In genomic region chr2:20094142-20094792, GRCh38 we compare ENCODE assay signal across 16 cellular contexts. TPM values are rescaled to one million over a fixed set of nuclear protein-coding genes. Genes with fewer than 3 reads are reported as not detected.
DNase-seq lines count a peak whose midpoint lies in the region; ATAC-seq and TF ChIP-seq lines count a peak whose summit lies in the region.
"Had no signal": no experiment of that assay in that cellular context is flagged by ENCODE, and none has a peak within 500 bp of the region (broad histone marks: within the 10 kb centered on the region; RNA-seq: fewer than 3 reads in every experiment).

No MANE protein-coding gene starts in this region.

- H2AK5ac ChIP-seq in IMR-90 (ENCODE audit: low read depth, low read length) = peak overlapping the region; percentile 86
- peak overlapping the region; percentile 42 for H2AK5ac ChIP-seq in mesenchymal stem cell (ENCODE audit: low read length, severe bottlenecking)

- H3K4me3 Mint-ChIP-seq in activated T-helper 17 cell treated with anti-CD3 and anti-CD28 coated beads, Interleukin-2, amount 50 U/mL, for 72 hours = no peak overlapping the region
- H3K4me3 Mint-ChIP-seq: activated naive CD8-positive, alpha-beta T cell; stimulated activated memory B cell treated with anti-CD40 and anti-IgM and Interleukin-4, amounts not matched to agents 10 μg/mL and 1 μg/mL and 100 μg/mL, for 72 hours had no signal

- peak overlapping the region; percentile 96 for H2BK20ac ChIP-seq in IMR-90 (ENCODE audit: low read depth, low read length)

- H3K23ac ChIP-seq in IMR-90 (ENCODE audit: low read depth, low read length) (peak overlapping the region; percentile 57), mesenchymal stem cell (ENCODE audit: low read length in 2 of 2) (no peak overlapping the region)

- BruUV-seq in IMR-90 (replicated peaks; lab: Mats Ljungman, UMichigan) = no TSS peak

- H2BK12ac ChIP-seq in mesenchymal stem cell (ENCODE audit: low read length in 2 of 2) = peak overlapping the region; percentile 34 to 95

- H3K4me1 ChIP-seq in IMR-90 (ENCODE audit: control insufficient read depth, insufficient read depth, low read length) (peaks cover 40% of the 10 kb centered on the region), mesenchymal stem cell (ENCODE audit: control insufficient read depth, insufficient read depth, low read depth, low read length) (peaks cover 32% of the 10 kb centered on the region), smooth muscle cell (ENCODE audit: low read depth) (peaks cover 6% of the 10 kb centered on the region)

- H3K79me1 ChIP-seq in IMR-90 (ENCODE audit: low read depth in 1 of 2, low read length in 2 of 2) (peaks cover 4 to 8% of the 10 kb centered on the region in 2 experiments; a peak in 2 of 4 replicates), mesenchymal stem cell (replicated peaks; ENCODE audit: low read length, poor library complexity, severe bottlenecking) (peaks cover 5% of the 10 kb centered on the region)

- in situ Hi-C loops in IMR-90 (cut with MboI; ENCODE audit: low sequenced_read_pairs) = loop anchor here (5.0 kb wide), 1 partner anchor 132 kb away; no protein-coding TSS in a partner anchor

- CTCF ChIA-PET in IMR-90 (lab: Yijun Ruan, JAX) = interaction anchor here (0.6 to 3.4 kb wide), 8 partner anchors 13 to 151 kb away, joined by 3 to 26 read pairs (median 4); no protein-coding TSS in a partner anchor

- H3K14ac ChIP-seq in IMR-90 (replicated peaks; ENCODE audit: low read depth, low read length) = peak overlapping the region; percentile 89
- peak overlapping the region in 1 of 2 experiments; percentile 50 for H3K14ac ChIP-seq in mesenchymal stem cell (ENCODE audit: low read length in 2 of 2)

- no peaks in the 10 kb centered on the region for H3K36me3 Mint-ChIP-seq in activated T-helper 17 cell treated with anti-CD3 and anti-CD28 coated beads, Interleukin-2, amount 50 U/mL, for 72 hours (ENCODE audit: low read depth)
- H3K36me3 Mint-ChIP-seq: activated naive CD8-positive, alpha-beta T cell; stimulated activated memory B cell treated with anti-CD40 and anti-IgM and Interleukin-4, amounts not matched to agents 10 μg/mL and 1 μg/mL and 100 μg/mL, for 72 hours had no signal

- H3K4ac ChIP-seq in IMR-90 (ENCODE audit: low read depth, low read length) (peak overlapping the region; percentile 97), mesenchymal stem cell (ENCODE audit: low read depth in 1 of 2, low read length in 2 of 2) (peak overlapping the region; percentile 52 to 57)

- no peaks in the 10 kb centered on the region for H3K36me3 ChIP-seq in IMR-90 (ENCODE audit: control insufficient read depth, insufficient read depth, low read length)
- H3K36me3 ChIP-seq in mesenchymal stem cell (ENCODE audit: control insufficient read depth in 1 of 2, insufficient read depth in 2 of 2, low read depth in 1 of 2, low read length in 2 of 2) = no peaks in the 10 kb centered on the region
- H3K36me3 ChIP-seq in smooth muscle cell (ENCODE audit: low read depth) = no peaks in the 10 kb centered on the region
- H3K36me3 ChIP-seq: SJCRH30 had no signal

- H3K9me3 Mint-ChIP-seq in activated T-helper 17 cell treated with anti-CD3 and anti-CD28 coated beads, Interleukin-2, amount 50 U/mL, for 72 hours = no peaks in the 10 kb centered on the region
- H3K9me3 Mint-ChIP-seq: stimulated activated memory B cell treated with anti-CD40 and anti-IgM and Interleukin-4, amounts not matched to agents 10 μg/mL and 1 μg/mL and 100 μg/mL, for 72 hours had no signal

- H3K27ac ChIP-seq in IMR-90 (ENCODE audit: insufficient read depth, low read length) (peak overlapping the region; percentile 95), mesenchymal stem cell (ENCODE audit: low read length, poor library complexity, severe bottlenecking) (no peak overlapping the region), smooth muscle cell (ENCODE audit: low read depth) (no peak overlapping the region)
- H3K27ac ChIP-seq: body of pancreas, SJCRH30 had no signal

- H3K18ac ChIP-seq in IMR-90 (ENCODE audit: low read depth, low read length) (peak overlapping the region; percentile 94), mesenchymal stem cell (ENCODE audit: low read depth in 1 of 2, low read length in 2 of 2) (peak overlapping the region; percentile 67 to 85)

- 88% methylated on average over 3 of the region's 5 CpGs; no CpG with 5 or more reads in 1 of the 2 experiments for WGBS in IMR-90 (ENCODE audit: extremely low coverage in 2 of 2, insufficient read length in 1 of 2), 2 experiments
- 92% methylated on average over 5 of the region's 5 CpGs for WGBS in mesenchymal stem cell
- 85% methylated on average over 5 of the region's 5 CpGs for WGBS in smooth muscle cell (ENCODE audit: low lambda C conversion rate)

- peak overlapping the region; percentile 97 for H2BK120ac ChIP-seq in IMR-90 (ENCODE audit: low read depth, low read length)
- H2BK120ac ChIP-seq in mesenchymal stem cell (ENCODE audit: low read depth, low read length) = peak overlapping the region; percentile 87

- peak overlapping the region; percentile 28; the same call in 1 of the 2 replicates for H3K56ac ChIP-seq in IMR-90 (ENCODE audit: extremely low read depth, insufficient read depth, low read length)

- no peaks in the 10 kb centered on the region for H3K4me1 Mint-ChIP-seq in activated T-helper 17 cell treated with anti-CD3 and anti-CD28 coated beads, Interleukin-2, amount 50 U/mL, for 72 hours
- H3K4me1 Mint-ChIP-seq: stimulated activated memory B cell treated with anti-CD40 and anti-IgM and Interleukin-4, amounts not matched to agents 10 μg/mL and 1 μg/mL and 100 μg/mL, for 72 hours had no signal

- peaks cover 25% of the 10 kb centered on the region for H3K27me3 Mint-ChIP-seq in activated T-helper 17 cell treated with anti-CD3 and anti-CD28 coated beads, Interleukin-2, amount 50 U/mL, for 72 hours

- no peaks in the 10 kb centered on the region for H3F3A ChIP-seq in smooth muscle cell (ENCODE audit: low read depth)

- H4K91ac ChIP-seq in IMR-90 (ENCODE audit: insufficient read depth, low read depth, low read length) (peak overlapping the region; percentile 94), mesenchymal stem cell (ENCODE audit: low read length) (peak overlapping the region; percentile 52)

- no peak for DNase-seq in IMR-90
- no peak for DNase-seq in mesenchymal stem cell
- DNase-seq in smooth muscle cell (lab: John Stamatoyannopoulos, UW; ENCODE audit: unreplicated experiment) = no peak
- DNase-seq in NCI-H1105 treated with DMSO at 0.1 percent for 48 hours (lab: John Stamatoyannopoulos, UW) = no peak
- DNase-seq: activated CD8-positive, alpha-beta memory T cell treated with anti-CD3 and anti-CD28 coated beads for 24 hours; AML-193; midbrain; NCI-H2227 treated with DMSO at 0.1 percent for 48 hours; retina had no signal

- TF ChIP-seq POLR2A in IMR-90 (IDR thresholded peaks at IDR 0.05; ENCODE audit: low read depth, low read length) = no peak

- H3K79me2 ChIP-seq in smooth muscle cell (ENCODE audit: low read depth) = no peaks in the 10 kb centered on the region

- H2AK9ac ChIP-seq in IMR-90 (replicated peaks; ENCODE audit: low read depth, low read length, poor library complexity) = peak overlapping the region; percentile 86

- H4K8ac ChIP-seq in IMR-90 (ENCODE audit: low read depth in 2 of 2, low read length in 2 of 2) (peak overlapping the region; percentile 60 to 81), mesenchymal stem cell (ENCODE audit: low read length) (peak overlapping the region; percentile 33)

- POLR2A ChIA-PET in IMR-90 (lab: Charles Lee; ENCODE audit: unreplicated experiment) = interaction anchor here (1.8 kb wide), 1 partner anchor 43 kb away, joined by 7 read pairs; the partner anchor contains the start of gene LAPTM4A

- H3K9ac ChIP-seq in IMR-90 (ENCODE audit: low read depth, low read length) (peak overlapping the region; percentile 40), mesenchymal stem cell (ENCODE audit: low read length) (peak overlapping the region; percentile 85), smooth muscle cell (ENCODE audit: low read depth) (no peak overlapping the region)

- peaks cover 26% of the 10 kb centered on the region for H3K9me1 ChIP-seq in IMR-90 (ENCODE audit: insufficient read depth, low read length)

- H3K4me2 ChIP-seq in IMR-90 (ENCODE audit: low read depth, low read length) = peak overlapping the region; percentile 43
- no peak overlapping the region for H3K4me2 ChIP-seq in mesenchymal stem cell (ENCODE audit: low read length, poor library complexity, severe bottlenecking)
- no peak overlapping the region for H3K4me2 ChIP-seq in smooth muscle cell

- H2BK5ac ChIP-seq in IMR-90 (ENCODE audit: low read depth, low read length, poor library complexity, severe bottlenecking) (peak overlapping the region; percentile 92), mesenchymal stem cell (ENCODE audit: low read depth, low read length, poor library complexity, severe bottlenecking) (no peak overlapping the region)

- no peak for TF ChIP-seq RAD21 in IMR-90 (IDR thresholded peaks at IDR 0.05; ENCODE audit: low read length)

- no peaks in the 10 kb centered on the region for H3K9me3 ChIP-seq in IMR-90 (ENCODE audit: control insufficient read depth, insufficient read depth, low read length)
- no peaks in the 10 kb centered on the region for H3K9me3 ChIP-seq in mesenchymal stem cell (ENCODE audit: control insufficient read depth, low read length)
- H3K9me3 ChIP-seq in smooth muscle cell (replicated peaks; ENCODE audit: low read depth) = no peaks in the 10 kb centered on the region
- H3K9me3 ChIP-seq: body of pancreas, SJCRH30 had no signal

- intact Hi-C loops in IMR-90 (cut with micrococcal nuclease) = loop anchor here (2.0 to 10.0 kb wide), 3 partner anchors 45 to 229 kb away; no protein-coding TSS in a partner anchor

- H2AFZ ChIP-seq in IMR-90 (replicated peaks; ENCODE audit: low read length, poor library complexity) = peak overlapping the region; percentile 78
- peak overlapping the region; percentile 65 for H2AFZ ChIP-seq in mesenchymal stem cell (ENCODE audit: low read depth, low read length)
- H2AFZ ChIP-seq in smooth muscle cell (ENCODE audit: low read depth) = peak overlapping the region; percentile 15

- peak overlapping the region; percentile 86 for H4K5ac ChIP-seq in IMR-90 (ENCODE audit: low read depth, low read length)

- dilution Hi-C loops in IMR-90 (cut with HindIII; ENCODE audit: low sequenced_read_pairs, unreplicated experiment) = no loop called here

- H3K4me3 ChIP-seq in IMR-90 (ENCODE audit: insufficient read depth, low read depth, low read length) = no peak overlapping the region
- peak overlapping the region in 1 of 2 experiments; percentile 9 for H3K4me3 ChIP-seq in mesenchymal stem cell (ENCODE audit: insufficient read depth in 1 of 2, low read depth in 1 of 2, low read length in 2 of 2)
- H3K4me3 ChIP-seq in smooth muscle cell = no peak overlapping the region
- H3K4me3 ChIP-seq: body of pancreas, SJCRH30 had no signal

- H2BK15ac ChIP-seq in IMR-90 (ENCODE audit: low read depth, low read length) = peak overlapping the region; percentile 77; the same call in 2 of the 3 replicates
- H2BK15ac ChIP-seq in mesenchymal stem cell (ENCODE audit: low read depth, poor library complexity, severe bottlenecking) = peak overlapping the region; percentile 83

- peak; percentile 4 for ATAC-seq in IMR-90 (ENCODE audit: low read depth)
- peak; percentile 37 for ATAC-seq in activated T-helper 17 cell treated with anti-CD3 and anti-CD28 coated beads, Interleukin-2, amount 50 U/mL, for 72 hours (replicated peaks)
- no peak for ATAC-seq in GM21367 (IDR thresholded peaks at IDR 0.05; ENCODE audit: unreplicated experiment)
- no peak for ATAC-seq in HG03469 (IDR thresholded peaks at IDR 0.05; ENCODE audit: unreplicated experiment)
- ATAC-seq: stimulated activated memory B cell treated with anti-CD40 and anti-IgM and Interleukin-4, amounts not matched to agents 10 μg/mL and 1 μg/mL and 100 μg/mL, for 72 hours had no signal

- TF ChIP-seq CTCF in IMR-90 (conservative IDR thresholded peaks at IDR 0.05; ENCODE audit: low read depth, low read length) (no peak), smooth muscle cell (IDR thresholded peaks at IDR 0.05; ENCODE audit: borderline replicate concordance, insufficient read depth, poor library complexity, severe bottlenecking) (no peak)

- H3K27me3 ChIP-seq in IMR-90 (ENCODE audit: control insufficient read depth, insufficient read depth, low read length) (no peaks in the 10 kb centered on the region), mesenchymal stem cell (ENCODE audit: control insufficient read depth in 1 of 2, insufficient read depth in 1 of 2, low read length in 2 of 2) (no peaks in the 10 kb centered on the region), smooth muscle cell (ENCODE audit: low read depth) (no peaks in the 10 kb centered on the region)
- H3K27me3 ChIP-seq: body of pancreas, SJCRH30 had no signal

- H3K27ac Mint-ChIP-seq in activated T-helper 17 cell treated with anti-CD3 and anti-CD28 coated beads, Interleukin-2, amount 50 U/mL, for 72 hours = peak overlapping the region; percentile 19
- H3K27ac Mint-ChIP-seq: activated naive CD8-positive, alpha-beta T cell; stimulated activated memory B cell treated with anti-CD40 and anti-IgM and Interleukin-4, amounts not matched to agents 10 μg/mL and 1 μg/mL and 100 μg/mL, for 72 hours had no signal

- H4K20me1 ChIP-seq in IMR-90 (ENCODE audit: insufficient read depth, low read length) (no peaks in the 10 kb centered on the region), smooth muscle cell (ENCODE audit: low read depth) (no peaks in the 10 kb centered on the region)

RNA-seq across cellular contexts. Expression of gene LAPTM4A, which starts 42.8 kb away (rescaled TPM):
- total RNA-seq in IMR-90 (2012; rRNA removed) (97.7 and 221 TPM in 2 replicates), smooth muscle cell (423 and 431 TPM in 2 replicates)
- polyA plus RNA-seq in IMR-90 (2012; rRNA removed) (378 and 401 TPM in 2 replicates), smooth muscle cell (466 and 476 TPM in 2 replicates)
- 100 and 185 TPM in 2 replicates for polyA plus RNA-seq in IMR-90 (2012; cell fraction: cytosol; rRNA removed)
- 33.9 and 158 TPM in 2 replicates for polyA plus RNA-seq in IMR-90 (2012; cell fraction: nucleus; rRNA removed; ENCODE audit: low replicate concordance)
- total RNA-seq in activated T-helper 17 cell treated with anti-CD3 and anti-CD28 coated beads, Interleukin-2, amount 50 U/mL, for 72 hours = 10 to 100 TPM; 27.3 to 29.6 TPM
- 425 TPM for polyA plus RNA-seq in mesenchymal stem cell (2013, experiment 1 of 2)
- polyA plus RNA-seq in mesenchymal stem cell (2013, experiment 2 of 2) = 455 TPM

Comparison
In these comparisons a context has a peak if more than half of its experiments do, and no peak if none do; other contexts are left out.
1. ATAC-seq: peak in IMR-90 (single experiment) and activated T-helper 17 cell treated with anti-CD3 and anti-CD28 coated beads, Interleukin-2, amount 50 U/mL, for 72 hours (single experiment); none in GM21367 (single experiment) and HG03469 (single experiment).
2. H2AFZ ChIP-seq: peak in every context shown above with its lines; median percentile 78 in IMR-90; 65 in mesenchymal stem cell; 15 in smooth muscle cell.